1 cellular context compared by ENCODE assay signal in the genomic region with DNA sequence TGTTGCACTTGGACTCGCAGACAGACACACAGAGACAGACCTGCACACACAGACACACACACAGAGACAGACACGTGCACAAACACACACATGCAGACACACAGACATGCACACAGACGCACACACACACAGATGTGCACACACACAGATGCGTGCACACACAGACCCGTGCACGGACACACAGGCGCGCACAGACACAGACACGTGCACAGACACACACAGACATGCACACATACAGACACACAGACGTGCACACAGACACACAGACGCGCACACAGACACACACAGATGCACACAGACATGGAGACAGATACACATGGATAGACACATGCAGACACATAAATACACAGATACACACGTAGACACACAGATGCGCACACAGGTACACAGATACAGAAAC.
A peak's percentile ranks its signal among the peaks of the same experiment; 100 is the strongest.
TF ChIP-seq lines count a peak whose summit lies in the region.

No MANE protein-coding gene starts in this region.

TF ChIP-seq in K562, 482 proteins besides CTCF, POLR2A, EP300 and RAD21:
- TF ChIP-seq, protein P1, sequence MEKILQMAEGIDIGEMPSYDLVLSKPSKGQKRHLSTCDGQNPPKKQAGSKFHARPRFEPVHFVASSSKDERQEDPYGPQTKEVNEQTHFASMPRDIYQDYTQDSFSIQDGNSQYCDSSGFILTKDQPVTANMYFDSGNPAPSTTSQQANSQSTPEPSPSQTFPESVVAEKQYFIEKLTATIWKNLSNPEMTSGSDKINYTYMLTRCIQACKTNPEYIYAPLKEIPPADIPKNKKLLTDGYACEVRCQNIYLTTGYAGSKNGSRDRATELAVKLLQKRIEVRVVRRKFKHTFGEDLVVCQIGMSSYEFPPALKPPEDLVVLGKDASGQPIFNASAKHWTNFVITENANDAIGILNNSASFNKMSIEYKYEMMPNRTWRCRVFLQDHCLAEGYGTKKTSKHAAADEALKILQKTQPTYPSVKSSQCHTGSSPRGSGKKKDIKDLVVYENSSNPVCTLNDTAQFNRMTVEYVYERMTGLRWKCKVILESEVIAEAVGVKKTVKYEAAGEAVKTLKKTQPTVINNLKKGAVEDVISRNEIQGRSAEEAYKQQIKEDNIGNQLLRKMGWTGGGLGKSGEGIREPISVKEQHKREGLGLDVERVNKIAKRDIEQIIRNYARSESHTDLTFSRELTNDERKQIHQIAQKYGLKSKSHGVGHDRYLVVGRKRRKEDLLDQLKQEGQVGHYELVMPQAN (IDR thresholded peaks at IDR 0.05; ENCODE audit: borderline replicate concordance), result no peak
- no peak for TF ChIP-seq HCFC1 (IDR thresholded peaks at IDR 0.05; ENCODE audit: low read depth, low read length)
- TF ChIP-seq RBFOX2 (IDR thresholded peaks at IDR 0.05; ENCODE audit: low read depth, low read length), result 0 out of 2 replicates have a peak, but pooled peaks have one; percentile 4
- TF ChIP-seq KAT7 (CRISPR knock-in tag; IDR thresholded peaks at IDR 0.05; ENCODE audit: borderline replicate concordance), result no peak
- TF ChIP-seq, protein P2, sequence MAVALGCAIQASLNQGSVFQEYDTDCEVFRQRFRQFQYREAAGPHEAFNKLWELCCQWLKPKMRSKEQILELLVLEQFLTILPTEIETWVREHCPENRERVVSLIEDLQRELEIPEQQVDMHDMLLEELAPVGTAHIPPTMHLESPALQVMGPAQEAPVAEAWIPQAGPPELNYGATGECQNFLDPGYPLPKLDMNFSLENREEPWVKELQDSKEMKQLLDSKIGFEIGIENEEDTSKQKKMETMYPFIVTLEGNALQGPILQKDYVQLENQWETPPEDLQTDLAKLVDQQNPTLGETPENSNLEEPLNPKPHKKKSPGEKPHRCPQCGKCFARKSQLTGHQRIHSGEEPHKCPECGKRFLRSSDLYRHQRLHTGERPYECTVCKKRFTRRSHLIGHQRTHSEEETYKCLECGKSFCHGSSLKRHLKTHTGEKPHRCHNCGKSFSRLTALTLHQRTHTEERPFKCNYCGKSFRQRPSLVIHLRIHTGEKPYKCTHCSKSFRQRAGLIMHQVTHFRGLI (CRISPR knock-in tag; IDR thresholded peaks at IDR 0.05), result no peak
- TF ChIP-seq SUPT5H (IDR thresholded peaks at IDR 0.05), result peak; percentile 39; the same call in 1 of the 2 replicates
- no peak for TF ChIP-seq ZNF766 (CRISPR knock-in tag; conservative IDR thresholded peaks at IDR 0.05)
- 0 out of 2 replicates have a peak, but pooled peaks have one; percentile 34 for TF ChIP-seq POLR2G (IDR thresholded peaks at IDR 0.05; ENCODE audit: low read depth, low read length)
- no peak for TF ChIP-seq RCOR1 (IDR thresholded peaks at IDR 0.05; ENCODE audit: borderline replicate concordance in 1 of 2, low read depth in 2 of 2, low read length in 2 of 2)
- no peak for TF ChIP-seq GTF2A2 (tag; IDR thresholded peaks at IDR 0.05)
- no peak for TF ChIP-seq SMAD2 (IDR thresholded peaks at IDR 0.05; ENCODE audit: low read depth, low read length)
- TF ChIP-seq HNRNPLL (IDR thresholded peaks at IDR 0.05; ENCODE audit: low read depth, low read length, poor library complexity, severe bottlenecking), result no peak
- TF ChIP-seq NFE2 (IDR thresholded peaks at IDR 0.05; ENCODE audit: low read depth), result no peak
- no peak for TF ChIP-seq DMBX1 (CRISPR knock-in tag; IDR thresholded peaks at IDR 0.05; ENCODE audit: borderline replicate concordance)
